24 cellular contexts compared by ENCODE assay signal in genomic region chr3:157754415-157754814, GRCh38.
DNase-seq lines count a peak whose midpoint lies in the region; ATAC-seq and TF ChIP-seq lines count a peak whose summit lies in the region.
"Had no signal": no experiment of that assay in that cellular context is flagged by ENCODE, and none has a peak within 500 bp of the region (broad histone marks: within the 10 kb centered on the region; RNA-seq: fewer than 3 reads in every experiment).

No MANE protein-coding gene starts in this region.

- H3K36me3 ChIP-seq in mesendoderm (ENCODE audit: control insufficient read depth, insufficient read depth, low read length), result no peaks in the 10 kb centered on the region
- H3K36me3 ChIP-seq: BE2C, esophagus muscularis mucosa, tibial nerve had no signal

- no peaks in the 10 kb centered on the region for H3K79me1 ChIP-seq in mesendoderm (ENCODE audit: low read length)

- no peak overlapping the region for H3K4me3 ChIP-seq in mesendoderm (ENCODE audit: low read length)
- H3K4me3 ChIP-seq: esophagus muscularis mucosa, SK-N-MC, tibial nerve had no signal

- H3K36me3 Mint-ChIP-seq in WTC11, result no peaks in the 10 kb centered on the region
- H3K36me3 Mint-ChIP-seq in activated T-cell treated with anti-CD3 and anti-CD28 coated beads, Interleukin-2, amount 50 U/mL, for 4 hours (ENCODE audit: insufficient read depth), result no peaks in the 10 kb centered on the region
- H3K36me3 Mint-ChIP-seq: naive thymus-derived CD8-positive, alpha-beta T cell had no signal

- no peak for TF ChIP-seq CTCF in WTC11 (IDR thresholded peaks at IDR 0.05)

- H3K79me2 ChIP-seq in mesendoderm (ENCODE audit: control insufficient read depth, insufficient read depth, low read length), result no peaks in the 10 kb centered on the region
- H3K79me2 ChIP-seq: parathyroid adenoma had no signal

- ATAC-seq in WTC11 (peak; percentile 38), GM21528 (IDR thresholded peaks at IDR 0.05; ENCODE audit: low FRiP score, unreplicated experiment) (no peak), HG03354 (IDR thresholded peaks at IDR 0.05; ENCODE audit: poor library complexity, severe bottlenecking, unreplicated experiment) (no peak)
- no peak for ATAC-seq in activated T-cell treated with anti-CD3 and anti-CD28 coated beads, Interleukin-2, amount 50 U/mL, for 4 hours
- ATAC-seq: naive thymus-derived CD8-positive, alpha-beta T cell; sciatic nerve; stimulated activated naive CD8-positive, alpha-beta T cell treated with anti-CD3 and anti-CD28 coated beads, Interleukin-15, amount 100 ng/mL, for 72 hours had no signal

- H3K27ac ChIP-seq in mesendoderm (ENCODE audit: low read depth, low read length), result no peak overlapping the region
- H3K27ac ChIP-seq: esophagus muscularis mucosa, HL-60, parathyroid adenoma, SK-N-MC, tibial nerve had no signal

- H3K27me3 ChIP-seq in mesendoderm (ENCODE audit: insufficient read depth, low read length, poor library complexity), result no peaks in the 10 kb centered on the region
- H3K27me3 ChIP-seq: BE2C, esophagus muscularis mucosa, tibial nerve had no signal

- no CpG with 5 or more reads among the region's 3 CpGs for WGBS in mesendoderm (ENCODE audit: extremely low coverage, insufficient coverage, low lambda C conversion rate)

- DNase-seq in COR-L47 (lab: John Stamatoyannopoulos, UW) (peak; percentile 74), NCI-H1417 (lab: John Stamatoyannopoulos, UW) (peak in 2 of 3 experiments; percentile 20 to 75), WTC11 (ENCODE audit: low spot score) (no peak), mesendoderm (peak; percentile 20)
- no peak for DNase-seq in activated T-cell treated with anti-CD3 and anti-CD28 coated beads, Interleukin-2, amount 50 U/mL, for 4 hours
- DNase-seq: activated CD4-positive, alpha-beta T cell treated with anti-CD3 and anti-CD28 coated beads, Interleukin-2, amount 50 U/mL, for 4 hours; activated effector memory CD4-positive, alpha-beta T cell treated with anti-CD3 and anti-CD28 coated beads, Interleukin-2, amount 50 U/mL, for 16 hours; BE2C; effector CD8-positive, alpha-beta T cell; EL; IMR-90; left cardiac atrium; naive thymus-derived CD8-positive, alpha-beta T cell; NCI-H1694; NCI-H446; stimulated activated naive CD8-positive, alpha-beta T cell treated with anti-CD3 and anti-CD28 coated beads, Interleukin-15, amount 100 ng/mL, for 72 hours had no signal

- CTCF ChIA-PET in WTC11 (lab: Charles Lee), result interaction anchor here (0.6 to 1.4 kb wide), 2 partner anchors 15 to 111 kb away, joined by 3 to 5 read pairs; no protein-coding TSS in a partner anchor

- H3K56ac ChIP-seq in mesendoderm (ENCODE audit: low read length), result no peak overlapping the region

- H4K8ac ChIP-seq in mesendoderm (ENCODE audit: low read depth, low read length), result no peak overlapping the region

- H2BK5ac ChIP-seq in mesendoderm (ENCODE audit: low read length), result no peak overlapping the region

- peaks cover 39% of the 10 kb centered on the region for H3K4me1 Mint-ChIP-seq in WTC11
- no peaks in the 10 kb centered on the region for H3K4me1 Mint-ChIP-seq in activated T-cell treated with anti-CD3 and anti-CD28 coated beads, Interleukin-2, amount 50 U/mL, for 4 hours (ENCODE audit: low read depth)
- H3K4me1 Mint-ChIP-seq: naive thymus-derived CD8-positive, alpha-beta T cell; stimulated activated naive CD8-positive, alpha-beta T cell treated with anti-CD3 and anti-CD28 coated beads, Interleukin-15, amount 100 ng/mL, for 72 hours had no signal

- no peak overlapping the region for H3K4me2 ChIP-seq in mesendoderm (ENCODE audit: low read length)

- no peak overlapping the region for H2BK15ac ChIP-seq in mesendoderm (replicated peaks; ENCODE audit: low read depth)

- H3K18ac ChIP-seq in mesendoderm (ENCODE audit: low read length), result no peak overlapping the region

- no peaks in the 10 kb centered on the region for H3K4me1 ChIP-seq in mesendoderm (ENCODE audit: control insufficient read depth, low read depth, low read length)
- H3K4me1 ChIP-seq: parathyroid adenoma, tibial nerve had no signal

- no peaks in the 10 kb centered on the region for H3K27me3 Mint-ChIP-seq in WTC11 (ENCODE audit: low read depth)
- H3K27me3 Mint-ChIP-seq in activated T-cell treated with anti-CD3 and anti-CD28 coated beads, Interleukin-2, amount 50 U/mL, for 4 hours (ENCODE audit: low read depth), result no peaks in the 10 kb centered on the region
- H3K27me3 Mint-ChIP-seq: naive thymus-derived CD8-positive, alpha-beta T cell; stimulated activated naive CD8-positive, alpha-beta T cell treated with anti-CD3 and anti-CD28 coated beads, Interleukin-15, amount 100 ng/mL, for 72 hours had no signal

- H3K4me3 Mint-ChIP-seq in WTC11, result no peak overlapping the region; the same call in 1 of the 2 replicates
- no peak overlapping the region for H3K4me3 Mint-ChIP-seq in activated T-cell treated with anti-CD3 and anti-CD28 coated beads, Interleukin-2, amount 50 U/mL, for 4 hours
- H3K4me3 Mint-ChIP-seq: naive thymus-derived CD8-positive, alpha-beta T cell; stimulated activated naive CD8-positive, alpha-beta T cell treated with anti-CD3 and anti-CD28 coated beads, Interleukin-15, amount 100 ng/mL, for 72 hours had no signal

- no peak overlapping the region for H3K4ac ChIP-seq in mesendoderm (ENCODE audit: low read depth, low read length)

- H2AK5ac ChIP-seq in mesendoderm (ENCODE audit: low read length), result no peak overlapping the region

- no peak overlapping the region for H2BK120ac ChIP-seq in mesendoderm (ENCODE audit: low read depth, low read length)

- H3K27ac Mint-ChIP-seq in WTC11, result no peak overlapping the region
- H3K27ac Mint-ChIP-seq: naive thymus-derived CD8-positive, alpha-beta T cell; stimulated activated naive CD8-positive, alpha-beta T cell treated with anti-CD3 and anti-CD28 coated beads, Interleukin-15, amount 100 ng/mL, for 72 hours had no signal

- H3K23ac ChIP-seq in mesendoderm (ENCODE audit: low read length), result no peak overlapping the region

- H4K5ac ChIP-seq in mesendoderm (ENCODE audit: low read length), result no peak overlapping the region

- POLR2A ChIA-PET in WTC11 (lab: Charles Lee), result no interaction called here

- H3K9me3 Mint-ChIP-seq in WTC11, result no peaks in the 10 kb centered on the region
- peaks cover 6% of the 10 kb centered on the region for H3K9me3 Mint-ChIP-seq in activated T-cell treated with anti-CD3 and anti-CD28 coated beads, Interleukin-2, amount 50 U/mL, for 4 hours
- H3K9me3 Mint-ChIP-seq: stimulated activated naive CD8-positive, alpha-beta T cell treated with anti-CD3 and anti-CD28 coated beads, Interleukin-15, amount 100 ng/mL, for 72 hours had no signal

- H3K9ac ChIP-seq in mesendoderm (ENCODE audit: low read length), result no peak overlapping the region
- H3K9ac ChIP-seq: parathyroid adenoma had no signal

TF ChIP-seq in WTC11, 78 proteins besides CTCF, POLR2A, EP300 and RAD21:
- TF ChIP-seq ZNF219 (CRISPR knock-in tag; IDR thresholded peaks at IDR 0.05; ENCODE audit: borderline replicate concordance), result no peak
- no peak for TF ChIP-seq MLX (CRISPR knock-in tag; IDR thresholded peaks at IDR 0.05)
- no peak for TF ChIP-seq FOXK1 (CRISPR knock-in tag; IDR thresholded peaks at IDR 0.05)
- TF ChIP-seq ZNF121 (CRISPR knock-in tag; IDR thresholded peaks at IDR 0.05), result no peak
- TF ChIP-seq NR2C2 (CRISPR knock-in tag; IDR thresholded peaks at IDR 0.05), result no peak
- no peak for TF ChIP-seq ZBTB21 (CRISPR knock-in tag; IDR thresholded peaks at IDR 0.05; ENCODE audit: borderline replicate concordance)
- no peak for TF ChIP-seq KAT7 (CRISPR knock-in tag; IDR thresholded peaks at IDR 0.05; ENCODE audit: borderline replicate concordance)
- TF ChIP-seq MAX (CRISPR knock-in tag; IDR thresholded peaks at IDR 0.05), result no peak
- TF ChIP-seq ARID4B (CRISPR knock-in tag; IDR thresholded peaks at IDR 0.05; ENCODE audit: borderline replicate concordance), result no peak
- no peak for TF ChIP-seq ZNF138 (CRISPR knock-in tag; conservative IDR thresholded peaks at IDR 0.05)

Comparison
In these comparisons a context has a peak if more than half of its experiments do, and no peak if none do; other contexts are left out.
1. DNase-seq: peak in COR-L47 (single experiment), NCI-H1417 (2 of 3) and mesendoderm (single experiment); none in WTC11 (single experiment) and activated T-cell treated with anti-CD3 and anti-CD28 coated beads, Interleukin-2, amount 50 U/mL, for 4 hours (single experiment).